8 cellular contexts compared by ENCODE assay signal in the genomic region with DNA sequence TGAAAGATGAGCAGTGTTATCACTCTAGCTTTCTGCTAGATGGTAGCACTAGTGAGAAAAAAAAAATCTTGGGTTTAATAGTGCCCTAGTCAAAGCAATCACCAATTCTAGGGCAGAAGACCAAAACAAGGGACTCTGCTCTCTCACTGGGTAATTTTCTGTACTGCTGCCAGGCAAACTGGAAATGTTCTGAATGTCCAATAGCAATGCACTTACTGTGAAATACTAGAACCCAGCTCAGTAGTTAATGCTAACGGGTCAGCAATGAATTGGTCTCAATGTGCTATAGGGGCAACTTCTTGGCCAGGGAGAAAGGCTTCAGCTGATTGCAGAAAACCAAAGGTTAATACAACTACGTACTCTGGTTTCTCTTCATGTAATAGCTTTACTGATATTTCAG. TPM values are rescaled to one million over a fixed set of nuclear protein-coding genes. Genes with fewer than 3 reads are reported as not detected.
A peak's percentile ranks its signal among the peaks of the same experiment; 100 is the strongest.
DNase-seq lines count a peak whose midpoint lies in the region; ATAC-seq and TF ChIP-seq lines count a peak whose summit lies in the region.

No MANE protein-coding gene starts in this region.

- no peaks in the 10 kb centered on the region for H3K9me3 ChIP-seq in effector memory CD4-positive, alpha-beta T cell (ENCODE audit: control insufficient read depth, low read length)

- H3K36me3 Mint-ChIP-seq in activated naive CD4-positive, alpha-beta T cell treated with anti-CD3 and anti-CD28 coated beads, Interleukin-2, amount 10 ng/mL, durations not matched to agents 7 days and 5 days = peaks cover 5% of the 10 kb centered on the region
- H3K36me3 Mint-ChIP-seq in activated naive CD4-positive, alpha-beta T cell treated with anti-CD3 and anti-CD28 coated beads, Interleukin-2, amount 50 U/mL, for 72 hours = peaks cover 6 to 11% of the 10 kb centered on the region in 2 donors
- H3K36me3 Mint-ChIP-seq in MCF 10A (ENCODE audit: insufficient read depth, unreplicated experiment) = no peaks in the 10 kb centered on the region

- 11% methylated on average over 2 of the region's 2 CpGs for WGBS in urinary bladder

- BruUV-seq in MCF 10A (replicated peaks; lab: Mats Ljungman, UMichigan) = no TSS peak

- CTCF ChIA-PET in activated naive CD4-positive, alpha-beta T cell treated with anti-CD3 and anti-CD28 coated beads, Interleukin-2, amount 10 ng/mL, durations not matched to agents 7 days and 5 days (lab: Charles Lee) = interaction anchor here (2.1 kb wide), 1 partner anchor 12 kb away, joined by 11 read pairs; no protein-coding TSS in a partner anchor
- CTCF ChIA-PET in MCF 10A (lab: Yijun Ruan, JAX) = interaction anchor here (0.9 to 3.2 kb wide), 5 partner anchors 9 to 124 kb away, joined by 3 to 22 read pairs (median 4); a partner anchor contains a TSS

- H3K4me3 Mint-ChIP-seq in activated naive CD4-positive, alpha-beta T cell treated with anti-CD3 and anti-CD28 coated beads, Interleukin-2, amount 10 ng/mL, durations not matched to agents 7 days and 5 days = peak overlapping the region; percentile 97
- peak overlapping the region; percentile 96 for H3K4me3 Mint-ChIP-seq in MCF 10A (ENCODE audit: unreplicated experiment)

- peaks cover 43% of the 10 kb centered on the region for H3K4me1 Mint-ChIP-seq in activated naive CD4-positive, alpha-beta T cell treated with anti-CD3 and anti-CD28 coated beads, Interleukin-2, amount 10 ng/mL, durations not matched to agents 7 days and 5 days
- peaks cover 18% of the 10 kb centered on the region for H3K4me1 Mint-ChIP-seq in MCF 10A (ENCODE audit: insufficient read depth, unreplicated experiment)

- no peaks in the 10 kb centered on the region for H3K27me3 Mint-ChIP-seq in activated naive CD4-positive, alpha-beta T cell treated with anti-CD3 and anti-CD28 coated beads, Interleukin-2, amount 10 ng/mL, durations not matched to agents 7 days and 5 days
- no peaks in the 10 kb centered on the region for H3K27me3 Mint-ChIP-seq in MCF 10A (ENCODE audit: insufficient read depth, unreplicated experiment)

- no peaks in the 10 kb centered on the region for H3K27me3 ChIP-seq in effector memory CD4-positive, alpha-beta T cell (replicated peaks; ENCODE audit: control insufficient read depth, insufficient read depth, low read length, poor library complexity, severe bottlenecking)

- POLR2A ChIA-PET in MCF 10A (lab: Yijun Ruan, JAX) = interaction anchor here (0.7 to 7.3 kb wide), 21 partner anchors 9 to 839 kb away, joined by 3 to 132 read pairs (median 4); a partner anchor contains a TSS

- H3K27ac ChIP-seq in urinary bladder (ENCODE audit: low read depth) = no peak overlapping the region
- H3K27ac ChIP-seq in effector memory CD4-positive, alpha-beta T cell (ENCODE audit: insufficient read depth, low read length, poor library complexity, severe bottlenecking) = no peak overlapping the region

- no peak for ATAC-seq in activated naive CD4-positive, alpha-beta T cell treated with anti-CD3 and anti-CD28 coated beads, Interleukin-2, amount 50 U/mL, for 72 hours
- no peak for ATAC-seq in left colon

- TF ChIP-seq CTCF in MCF 10A (IDR thresholded peaks at IDR 0.05; ENCODE audit: unreplicated experiment) = no peak

- DNase-seq in activated naive CD4-positive, alpha-beta T cell treated with anti-CD3 and anti-CD28 coated beads, Interleukin-2, amount 10 ng/mL, durations not matched to agents 7 days and 5 days = no peak
- DNase-seq in activated naive CD4-positive, alpha-beta T cell treated with anti-CD3 and anti-CD28 coated beads, Interleukin-2, amount 50 U/mL, for 72 hours (ENCODE audit: low spot score in 2 of 2) = no peak
- DNase-seq in MCF 10A (ENCODE audit: unreplicated experiment) (peak; percentile 48), lung microvascular endothelial cell (ENCODE audit: low read depth in 2 of 2) (peak; percentile 43 to 61), left colon (no peak), DMS114 treated with DMSO at 0.1 percent for 48 hours (lab: John Stamatoyannopoulos, UW; ENCODE audit: unreplicated experiment) (no peak)
- no peak for DNase-seq in effector memory CD4-positive, alpha-beta T cell

- H3K36me3 ChIP-seq in urinary bladder (ENCODE audit: insufficient read depth) = no peaks in the 10 kb centered on the region
- H3K36me3 ChIP-seq in effector memory CD4-positive, alpha-beta T cell (ENCODE audit: control insufficient read depth, insufficient read depth, low read length) = no peaks in the 10 kb centered on the region

- H3K9me3 Mint-ChIP-seq in activated naive CD4-positive, alpha-beta T cell treated with anti-CD3 and anti-CD28 coated beads, Interleukin-2, amount 10 ng/mL, durations not matched to agents 7 days and 5 days = no peaks in the 10 kb centered on the region
- H3K9me3 Mint-ChIP-seq in activated naive CD4-positive, alpha-beta T cell treated with anti-CD3 and anti-CD28 coated beads, Interleukin-2, amount 50 U/mL, for 72 hours = no peaks in the 10 kb centered on the region
- H3K9me3 Mint-ChIP-seq in MCF 10A (ENCODE audit: unreplicated experiment) = no peaks in the 10 kb centered on the region

- H3K4me1 ChIP-seq in urinary bladder (ENCODE audit: insufficient read depth) = peaks cover 3% of the 10 kb centered on the region
- peaks cover 22% of the 10 kb centered on the region for H3K4me1 ChIP-seq in effector memory CD4-positive, alpha-beta T cell (ENCODE audit: control insufficient read depth, insufficient read depth, low read length, poor library complexity, severe bottlenecking)

- H3K27ac Mint-ChIP-seq in activated naive CD4-positive, alpha-beta T cell treated with anti-CD3 and anti-CD28 coated beads, Interleukin-2, amount 10 ng/mL, durations not matched to agents 7 days and 5 days = no peak overlapping the region
- peak overlapping the region in 1 of 2 donors; percentile 32 for H3K27ac Mint-ChIP-seq in activated naive CD4-positive, alpha-beta T cell treated with anti-CD3 and anti-CD28 coated beads, Interleukin-2, amount 50 U/mL, for 72 hours
- peak overlapping the region; percentile 89 for H3K27ac Mint-ChIP-seq in MCF 10A (ENCODE audit: low read depth, unreplicated experiment)

- intact Hi-C loops in MCF 10A (cut with micrococcal nuclease) (loop anchor here (2.0 kb wide), 1 partner anchor 53 kb away; a partner anchor contains a TSS), left colon (cut with DNase I, micrococcal nuclease) (loop anchor here in 1 of 2 donors (10.0 kb wide), 1 partner anchor 51 kb away; a partner anchor contains a TSS)

- peak overlapping the region; percentile 3 for H3K4me3 ChIP-seq in urinary bladder (ENCODE audit: low read depth, low read length)
- no peak overlapping the region for H3K4me3 ChIP-seq in effector memory CD4-positive, alpha-beta T cell (ENCODE audit: insufficient read depth, low read depth, low read length, poor library complexity, severe bottlenecking)

RNA-seq across cellular contexts. Expression of a gene that starts 2.2 kb away (rescaled TPM):
- total RNA-seq in activated naive CD4-positive, alpha-beta T cell treated with anti-CD3 and anti-CD28 coated beads, Interleukin-2, amount 50 U/mL, for 72 hours = 10 to 100 TPM; 25.0 to 30.1 TPM
- total RNA-seq in MCF 10A (2022) (39.6 and 40.8 TPM in 2 replicates), lung microvascular endothelial cell (9.2 and 10.5 TPM in 2 replicates), urinary bladder (24.1 TPM), left colon (10 to 100 TPM; 38.3 to 39.2 TPM)
- polyA plus RNA-seq in urinary bladder = 28.2 TPM

RNA-seq across cellular contexts. Expression of a gene that starts 51.9 kb away (rescaled TPM):
- total RNA-seq in activated naive CD4-positive, alpha-beta T cell treated with anti-CD3 and anti-CD28 coated beads, Interleukin-2, amount 50 U/mL, for 72 hours = 100 to 1,000 TPM; 319 to 327 TPM
- total RNA-seq in MCF 10A (2022) (328 and 381 TPM in 2 replicates), lung microvascular endothelial cell (129 and 141 TPM in 2 replicates), urinary bladder (109 TPM), left colon (100 to 1,000 TPM; 323 to 371 TPM)
- polyA plus RNA-seq in urinary bladder = 513 TPM

Comparison
In these comparisons a context has a peak if more than half of its experiments do, and no peak if none do; other contexts are left out.
1. DNase-seq: peak in MCF 10A (single experiment) and lung microvascular endothelial cell (2 of 2); none in activated naive CD4-positive, alpha-beta T cell treated with anti-CD3 and anti-CD28 coated beads, Interleukin-2, amount 10 ng/mL, durations not matched to agents 7 days and 5 days (single experiment), activated naive CD4-positive, alpha-beta T cell treated with anti-CD3 and anti-CD28 coated beads, Interleukin-2, amount 50 U/mL, for 72 hours (0 of 2), effector memory CD4-positive, alpha-beta T cell (0 of 3), left colon (0 of 2) and DMS114 treated with DMSO at 0.1 percent for 48 hours (single experiment).